ENCODE assay signal across 25 cellular contexts in the genomic region with DNA sequence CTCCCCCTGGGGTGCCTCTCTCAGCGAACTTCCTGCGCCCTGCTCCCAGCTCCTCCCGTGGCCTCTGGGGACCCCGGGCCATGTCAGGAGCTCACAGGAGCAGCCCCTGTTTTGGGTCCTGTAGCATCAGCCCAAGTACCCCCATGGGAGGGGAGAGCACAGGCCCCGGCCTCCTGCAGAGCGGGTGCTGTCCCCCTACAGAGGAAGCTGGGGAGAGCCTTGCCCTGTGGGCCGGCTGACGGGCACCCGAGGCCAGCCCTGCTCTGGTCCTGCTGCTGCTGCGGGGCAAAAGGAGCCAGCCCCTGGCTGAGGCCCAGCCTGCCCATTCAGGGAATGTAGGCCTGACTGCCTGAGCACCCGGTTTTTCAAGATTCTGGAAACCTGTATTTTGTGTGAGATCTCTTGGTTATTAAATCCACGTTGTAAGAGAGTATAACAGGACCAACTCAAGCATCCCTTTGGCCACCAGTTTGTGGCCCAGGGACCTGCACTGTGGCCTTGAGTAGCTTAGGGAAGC. TPM values are rescaled to one million over a fixed set of nuclear protein-coding genes. Genes with fewer than 3 reads are reported as not detected.
DNase-seq lines count a peak whose midpoint lies in the region; ATAC-seq and TF ChIP-seq lines count a peak whose summit lies in the region.
"Had no signal": no experiment of that assay in that cellular context is flagged by ENCODE, and none has a peak within 500 bp of the region (broad histone marks: within the 10 kb centered on the region; RNA-seq: fewer than 3 reads in every experiment).

No MANE protein-coding gene starts in this region.

- DNase-seq in breast epithelium (ENCODE audit: low spot score in 2 of 2) (no peak), MCF 10A (ENCODE audit: unreplicated experiment) (no peak), heart left ventricle (no peak), NCI-H2227 treated with DMSO at 0.1 percent for 48 hours (lab: John Stamatoyannopoulos, UW) (no peak), erythroblast (lab: John Stamatoyannopoulos, UW) (no peak), omental fat pad (ENCODE audit: low spot score) (no peak)
- no peak for DNase-seq in activated naive CD4-positive, alpha-beta T cell treated with anti-CD3 and anti-CD28 coated beads, Interleukin-2, amount 10 ng/mL, durations not matched to agents 7 days and 5 days
- DNase-seq: 8988T; activated naive CD4-positive, alpha-beta T cell treated with Interleukin-2 at 50 U/mL for 16 hours; activated T-cell treated with anti-CD3 and anti-CD28 coated beads, Interleukin-2, amount 50 U/mL, for 48 hours; effector CD4-positive, alpha-beta T cell; EL; HFFc6; kidney; NCI-H1694 treated with DMSO at 0.1 percent for 48 hours; NCI-H226; NCI-H82; ovary; right lobe of liver; stimulated activated CD8-positive, alpha-beta memory T cell treated with anti-CD3 and anti-CD28 coated beads, Interleukin-4, amount 100 ng/mL, for 48 hours; T-cell had no signal

- H3K9me3 Mint-ChIP-seq in MCF 10A (ENCODE audit: unreplicated experiment): no peaks in the 10 kb centered on the region
- no peaks in the 10 kb centered on the region for H3K9me3 Mint-ChIP-seq in stimulated activated memory B cell treated with anti-CD40 and anti-IgM and Interleukin-4, amounts not matched to agents 10 μg/mL and 1 μg/mL and 100 μg/mL, for 72 hours
- no peaks in the 10 kb centered on the region for H3K9me3 Mint-ChIP-seq in activated naive CD4-positive, alpha-beta T cell treated with anti-CD3 and anti-CD28 coated beads, Interleukin-2, amount 10 ng/mL, durations not matched to agents 7 days and 5 days
- H3K9me3 Mint-ChIP-seq: central memory CD8-positive, alpha-beta T cell; HFFc6; memory B cell; T-cell had no signal

- no peaks in the 10 kb centered on the region for H3K27me3 ChIP-seq in breast epithelium
- H3K27me3 ChIP-seq in heart left ventricle: no peaks in the 10 kb centered on the region
- H3K27me3 ChIP-seq: ovary, right lobe of liver had no signal

- TF ChIP-seq CTCF in breast epithelium (IDR thresholded peaks at IDR 0.05): no peak
- no peak for TF ChIP-seq CTCF in MCF 10A (IDR thresholded peaks at IDR 0.05; ENCODE audit: unreplicated experiment)
- TF ChIP-seq CTCF in heart left ventricle (IDR thresholded peaks at IDR 0.05): no peak
- no peak for TF ChIP-seq CTCF in omental fat pad (IDR thresholded peaks at IDR 0.05)

- H3K27ac ChIP-seq in breast epithelium (peak overlapping the region; percentile 67 to 88), heart left ventricle (peak overlapping the region in 11 of 12 donors; percentile 25 to 69 (median 58))
- H3K27ac ChIP-seq: KMS-11, right lobe of liver had no signal

- no peaks in the 10 kb centered on the region for H3K36me3 ChIP-seq in breast epithelium
- peaks cover 0 to 13% (median 0%) of the 10 kb centered on the region in 9 donors for H3K36me3 ChIP-seq in heart left ventricle
- H3K36me3 ChIP-seq: ovary, right lobe of liver had no signal

- ATAC-seq in heart left ventricle: no peak
- ATAC-seq in stimulated activated memory B cell treated with anti-CD40 and anti-IgM and Interleukin-4, amounts not matched to agents 10 μg/mL and 1 μg/mL and 100 μg/mL, for 72 hours: no peak
- ATAC-seq in omental fat pad (ENCODE audit: low FRiP score): no peak
- ATAC-seq: right lobe of liver, T-cell had no signal

- H3K9me3 ChIP-seq in breast epithelium (no peaks in the 10 kb centered on the region), heart left ventricle (no peaks in the 10 kb centered on the region)
- H3K9me3 ChIP-seq: ovary, right lobe of liver had no signal

- no TSS peak for BruUV-seq in MCF 10A (replicated peaks; lab: Mats Ljungman, UMichigan)

- POLR2A ChIA-PET in MCF 10A (lab: Yijun Ruan, JAX): no interaction called here

- no peak overlapping the region for H3K27ac Mint-ChIP-seq in MCF 10A (ENCODE audit: low read depth, unreplicated experiment)
- peak overlapping the region; percentile 5 for H3K27ac Mint-ChIP-seq in stimulated activated memory B cell treated with anti-CD40 and anti-IgM and Interleukin-4, amounts not matched to agents 10 μg/mL and 1 μg/mL and 100 μg/mL, for 72 hours
- no peak overlapping the region for H3K27ac Mint-ChIP-seq in activated naive CD4-positive, alpha-beta T cell treated with anti-CD3 and anti-CD28 coated beads, Interleukin-2, amount 10 ng/mL, durations not matched to agents 7 days and 5 days
- H3K27ac Mint-ChIP-seq: HFFc6, memory B cell, T-cell had no signal

- H3K4me3 Mint-ChIP-seq in MCF 10A (ENCODE audit: unreplicated experiment): no peak overlapping the region
- no peak overlapping the region for H3K4me3 Mint-ChIP-seq in stimulated activated memory B cell treated with anti-CD40 and anti-IgM and Interleukin-4, amounts not matched to agents 10 μg/mL and 1 μg/mL and 100 μg/mL, for 72 hours
- H3K4me3 Mint-ChIP-seq in activated naive CD4-positive, alpha-beta T cell treated with anti-CD3 and anti-CD28 coated beads, Interleukin-2, amount 10 ng/mL, durations not matched to agents 7 days and 5 days: no peak overlapping the region
- H3K4me3 Mint-ChIP-seq: central memory CD8-positive, alpha-beta T cell; HFFc6; memory B cell; T-cell had no signal

- H3K4me3 ChIP-seq in breast epithelium (no peak overlapping the region), heart left ventricle (no peak overlapping the region)
- H3K4me3 ChIP-seq: ovary, right lobe of liver had no signal

- H3K4me1 ChIP-seq in breast epithelium: peaks cover 26 to 42% of the 10 kb centered on the region in 2 donors
- peaks cover 11 to 88% (median 51%) of the 10 kb centered on the region in 12 donors for H3K4me1 ChIP-seq in heart left ventricle
- H3K4me1 ChIP-seq: right lobe of liver had no signal

- H3K4me1 Mint-ChIP-seq in MCF 10A (ENCODE audit: insufficient read depth, unreplicated experiment): peaks cover 5% of the 10 kb centered on the region
- H3K4me1 Mint-ChIP-seq in stimulated activated memory B cell treated with anti-CD40 and anti-IgM and Interleukin-4, amounts not matched to agents 10 μg/mL and 1 μg/mL and 100 μg/mL, for 72 hours: peaks cover 30% of the 10 kb centered on the region
- no peaks in the 10 kb centered on the region for H3K4me1 Mint-ChIP-seq in activated naive CD4-positive, alpha-beta T cell treated with anti-CD3 and anti-CD28 coated beads, Interleukin-2, amount 10 ng/mL, durations not matched to agents 7 days and 5 days

- no peaks in the 10 kb centered on the region for H3K27me3 Mint-ChIP-seq in MCF 10A (ENCODE audit: insufficient read depth, unreplicated experiment)
- H3K27me3 Mint-ChIP-seq in stimulated activated memory B cell treated with anti-CD40 and anti-IgM and Interleukin-4, amounts not matched to agents 10 μg/mL and 1 μg/mL and 100 μg/mL, for 72 hours: no peaks in the 10 kb centered on the region
- no peaks in the 10 kb centered on the region for H3K27me3 Mint-ChIP-seq in activated naive CD4-positive, alpha-beta T cell treated with anti-CD3 and anti-CD28 coated beads, Interleukin-2, amount 10 ng/mL, durations not matched to agents 7 days and 5 days
- H3K27me3 Mint-ChIP-seq: central memory CD8-positive, alpha-beta T cell; memory B cell; T-cell had no signal

- H3K36me3 Mint-ChIP-seq in MCF 10A (ENCODE audit: insufficient read depth, unreplicated experiment): peaks cover 20% of the 10 kb centered on the region
- H3K36me3 Mint-ChIP-seq in stimulated activated memory B cell treated with anti-CD40 and anti-IgM and Interleukin-4, amounts not matched to agents 10 μg/mL and 1 μg/mL and 100 μg/mL, for 72 hours: peaks cover 31% of the 10 kb centered on the region
- no peaks in the 10 kb centered on the region for H3K36me3 Mint-ChIP-seq in activated naive CD4-positive, alpha-beta T cell treated with anti-CD3 and anti-CD28 coated beads, Interleukin-2, amount 10 ng/mL, durations not matched to agents 7 days and 5 days

- TF ChIP-seq POLR2A in breast epithelium (IDR thresholded peaks at IDR 0.05) (no peak), heart left ventricle (IDR thresholded peaks at IDR 0.05) (no peak), erythroblast (IDR thresholded peaks at IDR 0.05; ENCODE audit: low read length) (no peak)

- CTCF ChIA-PET in MCF 10A (lab: Yijun Ruan, JAX): interaction anchor here (0.8 to 2.5 kb wide), 4 partner anchors 9 to 316 kb away, joined by 3 to 20 read pairs (median 4); no protein-coding TSS in a partner anchor
- CTCF ChIA-PET in activated naive CD4-positive, alpha-beta T cell treated with anti-CD3 and anti-CD28 coated beads, Interleukin-2, amount 10 ng/mL, durations not matched to agents 7 days and 5 days (lab: Charles Lee): interaction anchor here (1.0 to 1.3 kb wide), 3 partner anchors 8 to 283 kb away, joined by 3 read pairs; no protein-coding TSS in a partner anchor

- intact Hi-C loops in breast epithelium (cut with DNase I; ENCODE audit: low total_unique reads): no loop called here
- intact Hi-C loops in MCF 10A (cut with micrococcal nuclease): no loop called here
- intact Hi-C loops in heart left ventricle (cut with DNase I): loop anchor here in 7 of 10 donors (5.0 to 10.0 kb wide), 5 partner anchors 177 to 459 kb away; no protein-coding TSS in a partner anchor

- WGBS in heart left ventricle, 4 donors: 42 to 65% (median 46%) methylated on average over 12 of the region's 12 CpGs

RNA-seq across cellular contexts. Expression of gene PLXNA1, which starts 12.4 kb away (rescaled TPM):
- 10 to 100 TPM; 21.3 to 32.2 (median 25.9) TPM for total RNA-seq in breast epithelium
- total RNA-seq in MCF 10A (2022): 42.1 and 48.4 TPM in 2 replicates
- 10 to 100 TPM; 19.5 to 38.8 (median 29.6) TPM for total RNA-seq in heart left ventricle
- 10 to 100 TPM; 14.6 to 30.4 TPM for polyA plus RNA-seq in heart left ventricle
- total RNA-seq in omental fat pad: 10 to 100 TPM; 21.7 to 56.4 (median 37.3) TPM

Comparison
In these comparisons a context has a peak if more than half of its experiments do, and no peak if none do; other contexts are left out.
1. intact Hi-C loops: an anchor here in heart left ventricle (5.0 to 10.0 kb wide); none called in breast epithelium and MCF 10A.